In genomic region chr4:15001248-15001824, GRCh38 we compare ENCODE assay signal across 1 cellular context.
TF ChIP-seq lines count a peak whose summit lies in the region.

No MANE protein-coding gene starts in this region.

TF ChIP-seq in HEK293, 187 proteins besides CTCF, POLR2A, EP300 and RAD21 (continued from another document):
- TF ChIP-seq REST (tag by site-specific recombination; IDR thresholded peaks at IDR 0.05) (peak; percentile 91), GLIS1 (tag by site-specific recombination; IDR thresholded peaks at IDR 0.05) (peak; percentile 37; the same call in 1 of the 2 replicates), ZNF530 (tag by site-specific recombination; IDR thresholded peaks at IDR 0.05; ENCODE audit: low read depth) (no peak), ZEB2 (tag by site-specific recombination; IDR thresholded peaks at IDR 0.05) (peak; percentile 13; the same call in 1 of the 2 replicates), ZBTB6 (tag by site-specific recombination; IDR thresholded peaks at IDR 0.05) (no peak), ZNF596 (tag by site-specific recombination; IDR thresholded peaks at IDR 0.05) (no peak), IKZF3 (tag by site-specific recombination; IDR thresholded peaks at IDR 0.05) (peak; percentile 57; the same call in 1 of the 2 replicates), KLF9 (tag by site-specific recombination; IDR thresholded peaks at IDR 0.05; ENCODE audit: low read depth) (peak; percentile 40; the same call in 1 of the 2 replicates), ZNF837 (tag by site-specific recombination; IDR thresholded peaks at IDR 0.05) (no peak), ZNF518A (tag by site-specific recombination; conservative IDR thresholded peaks at IDR 0.05; ENCODE audit: low read depth) (no peak), WT1 (tag by site-specific recombination; IDR thresholded peaks at IDR 0.05) (peak; percentile 78), EGR2 (tag by site-specific recombination; IDR thresholded peaks at IDR 0.05; ENCODE audit: low read depth) (no peak), ZNF658 (tag by site-specific recombination; IDR thresholded peaks at IDR 0.05) (no peak), ZNF214 (tag by site-specific recombination; IDR thresholded peaks at IDR 0.05; ENCODE audit: borderline replicate concordance) (no peak), ZNF654 (tag by site-specific recombination; IDR thresholded peaks at IDR 0.05; ENCODE audit: low read depth) (no peak), ZNF791 (tag by site-specific recombination; IDR thresholded peaks at IDR 0.05) (no peak), ZSCAN5A (tag by site-specific recombination; IDR thresholded peaks at IDR 0.05) (no peak), SCRT2 (tag by site-specific recombination; IDR thresholded peaks at IDR 0.05) (peak; percentile 74), ZNF24 (tag by site-specific recombination; IDR thresholded peaks at IDR 0.05) (peak; percentile 24; the same call in 1 of the 2 replicates), ZFP3 (tag by site-specific recombination; IDR thresholded peaks at IDR 0.05; ENCODE audit: low read depth) (no peak)
